In genomic region chr18:48007955-48008701, GRCh38 we compare ENCODE assay signal across 8 cellular contexts.
DNase-seq lines count a peak whose midpoint lies in the region; ATAC-seq lines count a peak whose summit lies in the region.

No MANE protein-coding gene starts in this region.

- H3K27me3 ChIP-seq in HAP-1 (ENCODE audit: low read depth) (no peaks in the 10 kb centered on the region), subcutaneous abdominal adipose tissue (ENCODE audit: control insufficient read depth in 5 of 5, insufficient read depth in 4 of 5, low read length in 5 of 5) (no peaks in the 10 kb centered on the region)

- H3K27ac Mint-ChIP-seq in activated CD8-positive, alpha-beta memory T cell treated with anti-CD3 and anti-CD28 coated beads, Interleukin-2, amount 10 ng/mL, durations not matched to agents 7 days and 5 days: no peak overlapping the region
- H3K27ac Mint-ChIP-seq in naive thymus-derived CD8-positive, alpha-beta T cell: peak overlapping the region in 3 of 10 donors; percentile 2 to 41 (median 21)

- in situ Hi-C loops in HAP-1 (cut with MboI; ENCODE audit: low sequenced_read_pairs): no loop called here

- H3K4me3 ChIP-seq in HAP-1 (peak overlapping the region; percentile 38), subcutaneous abdominal adipose tissue (ENCODE audit: low read depth in 1 of 5, low read length in 5 of 5) (peak overlapping the region; percentile 61 to 74 (median 70))

- H3K4me1 ChIP-seq in HAP-1 (peaks cover 7% of the 10 kb centered on the region), subcutaneous abdominal adipose tissue (ENCODE audit: control insufficient read depth in 5 of 5, insufficient read depth in 5 of 5, low read length in 5 of 5) (peaks cover 4 to 28% (median 20%) of the 10 kb centered on the region in 5 donors)

- POLR2A ChIA-PET in naive thymus-derived CD8-positive, alpha-beta T cell (lab: Charles Lee): interaction anchor here (1.4 kb wide), 1 partner anchor 78 kb away, joined by 7 read pairs; the partner anchor contains the start of gene SMAD2

- H3K36me3 ChIP-seq in HAP-1 (replicated peaks): no peaks in the 10 kb centered on the region
- H3K36me3 ChIP-seq in subcutaneous abdominal adipose tissue (ENCODE audit: control insufficient read depth in 5 of 5, insufficient read depth in 5 of 5, low read length in 5 of 5): no peaks in the 10 kb centered on the region

- H3K4me1 Mint-ChIP-seq in activated CD8-positive, alpha-beta memory T cell treated with anti-CD3 and anti-CD28 coated beads, Interleukin-2, amount 10 ng/mL, durations not matched to agents 7 days and 5 days: peaks cover 14% of the 10 kb centered on the region
- peaks cover 12 to 34% (median 13%) of the 10 kb centered on the region in 4 donors for H3K4me1 Mint-ChIP-seq in naive thymus-derived CD8-positive, alpha-beta T cell

- peak; percentile 74 for DNase-seq in Daoy (ENCODE audit: low read depth)
- DNase-seq in HAP-1 (ENCODE audit: low spot score in 2 of 2): peak; percentile 71 to 88
- peak; percentile 81 for DNase-seq in NCI-H345 (lab: John Stamatoyannopoulos, UW)
- no peak for DNase-seq in activated CD8-positive, alpha-beta memory T cell treated with anti-CD3 and anti-CD28 coated beads, Interleukin-2, amount 10 ng/mL, durations not matched to agents 7 days and 5 days
- DNase-seq in naive thymus-derived CD8-positive, alpha-beta T cell: peak; percentile 18 to 69 (median 50)

- ATAC-seq in activated CD8-positive, alpha-beta memory T cell treated with anti-CD3 and anti-CD28 coated beads, Interleukin-2, amount 10 ng/mL, durations not matched to agents 7 days and 5 days: peak; percentile 83
- peak; percentile 68 for ATAC-seq in esophagus mucosa
- ATAC-seq in naive thymus-derived CD8-positive, alpha-beta T cell: peak; percentile 83 to 88
- no peak for ATAC-seq in GM21515 (IDR thresholded peaks at IDR 0.05; ENCODE audit: unreplicated experiment)

- H3K4me3 Mint-ChIP-seq in activated CD8-positive, alpha-beta memory T cell treated with anti-CD3 and anti-CD28 coated beads, Interleukin-2, amount 10 ng/mL, durations not matched to agents 7 days and 5 days: peak overlapping the region; percentile 51
- H3K4me3 Mint-ChIP-seq in naive thymus-derived CD8-positive, alpha-beta T cell: peak overlapping the region; percentile 67 to 86 (median 80)

- no peaks in the 10 kb centered on the region for H3K9me3 Mint-ChIP-seq in activated CD8-positive, alpha-beta memory T cell treated with anti-CD3 and anti-CD28 coated beads, Interleukin-2, amount 10 ng/mL, durations not matched to agents 7 days and 5 days (ENCODE audit: low read depth)
- H3K9me3 Mint-ChIP-seq in naive thymus-derived CD8-positive, alpha-beta T cell: no peaks in the 10 kb centered on the region

- H3K36me3 Mint-ChIP-seq in activated CD8-positive, alpha-beta memory T cell treated with anti-CD3 and anti-CD28 coated beads, Interleukin-2, amount 10 ng/mL, durations not matched to agents 7 days and 5 days: no peaks in the 10 kb centered on the region
- H3K36me3 Mint-ChIP-seq in naive thymus-derived CD8-positive, alpha-beta T cell: no peaks in the 10 kb centered on the region

- peak overlapping the region in 4 of 5 donors; percentile 42 to 81 (median 66) for H3K9ac ChIP-seq in subcutaneous abdominal adipose tissue (ENCODE audit: low read length in 5 of 5)

- no peak overlapping the region for H3K27ac ChIP-seq in subcutaneous abdominal adipose tissue (ENCODE audit: low read depth, low read length)

- H3K27me3 Mint-ChIP-seq in activated CD8-positive, alpha-beta memory T cell treated with anti-CD3 and anti-CD28 coated beads, Interleukin-2, amount 10 ng/mL, durations not matched to agents 7 days and 5 days: peaks cover 44% of the 10 kb centered on the region
- H3K27me3 Mint-ChIP-seq in naive thymus-derived CD8-positive, alpha-beta T cell: peaks cover 0 to 27% (median 15%) of the 10 kb centered on the region in 5 donors

- CTCF ChIA-PET in activated CD8-positive, alpha-beta memory T cell treated with anti-CD3 and anti-CD28 coated beads, Interleukin-2, amount 10 ng/mL, durations not matched to agents 7 days and 5 days (lab: Charles Lee): interaction anchor here (0.7 to 2.4 kb wide), 6 partner anchors 9 to 235 kb away, joined by 3 to 16 read pairs (median 6); no protein-coding TSS in a partner anchor

- no peaks in the 10 kb centered on the region for H3K9me3 ChIP-seq in HAP-1
- no peaks in the 10 kb centered on the region for H3K9me3 ChIP-seq in subcutaneous abdominal adipose tissue (ENCODE audit: control insufficient read depth in 5 of 5, low read length in 5 of 5)
